In the genomic region with DNA sequence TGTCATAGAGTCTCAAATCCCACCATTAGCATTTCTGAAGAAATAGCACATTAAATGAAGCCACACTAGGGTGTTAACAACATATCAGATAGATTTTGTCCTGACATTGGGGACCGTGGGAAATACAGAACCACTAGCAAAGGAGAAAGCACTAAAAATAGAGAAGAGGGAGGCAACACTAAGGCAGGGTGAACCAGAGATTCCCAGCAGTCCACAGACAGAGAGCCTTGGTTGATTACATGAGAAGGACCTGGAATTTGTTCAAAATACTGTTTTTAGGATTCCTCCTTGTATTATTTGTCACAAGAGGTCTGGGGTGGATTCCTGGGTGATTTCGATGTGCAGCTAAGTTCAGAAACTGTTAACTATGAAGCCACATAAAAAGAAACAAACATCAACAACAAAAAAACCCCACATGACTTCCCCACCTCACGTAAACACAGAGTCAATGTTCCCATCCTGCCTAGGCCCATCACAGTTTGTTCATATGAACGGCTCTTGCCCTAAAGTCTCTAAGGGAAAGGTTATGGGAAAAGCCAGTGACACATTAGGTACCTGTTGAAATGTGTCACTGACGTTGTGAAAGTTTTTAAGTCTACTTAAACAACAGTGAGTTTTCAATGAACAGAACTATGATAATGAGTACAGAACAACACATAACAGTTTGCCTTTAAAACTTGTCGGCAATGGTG, we compare ENCODE assay signal across 12 cellular contexts. TPM values are rescaled to one million over a fixed set of nuclear protein-coding genes. Genes with fewer than 3 reads are reported as not detected.
DNase-seq lines count a peak whose midpoint lies in the region; ATAC-seq and TF ChIP-seq lines count a peak whose summit lies in the region.
"Had no signal": no experiment of that assay in that cellular context is flagged by ENCODE, and none has a peak within 500 bp of the region (broad histone marks: within the 10 kb centered on the region; RNA-seq: fewer than 3 reads in every experiment).

No MANE protein-coding gene starts in this region.

- H3K4me1 Mint-ChIP-seq in WTC11 (peaks cover 22% of the 10 kb centered on the region), MCF 10A (ENCODE audit: insufficient read depth, unreplicated experiment) (no peaks in the 10 kb centered on the region)

- no peaks in the 10 kb centered on the region for H3K79me2 ChIP-seq in DND-41 (ENCODE audit: insufficient read depth, low read length)

- H3K4me2 ChIP-seq in DND-41 (ENCODE audit: insufficient read depth, low read length) = no peak overlapping the region

- H3K36me3 ChIP-seq in DND-41 (ENCODE audit: insufficient read depth, low read length) = no peaks in the 10 kb centered on the region

- H3K4me3 Mint-ChIP-seq in WTC11 (no peak overlapping the region), MCF 10A (ENCODE audit: unreplicated experiment) (no peak overlapping the region)

- H3K27ac Mint-ChIP-seq in WTC11 (peak overlapping the region; percentile 72; the same call in 1 of the 2 replicates), MCF 10A (ENCODE audit: low read depth, unreplicated experiment) (no peak overlapping the region)

- no peaks in the 10 kb centered on the region for H3K27me3 ChIP-seq in DND-41 (ENCODE audit: insufficient read depth, low read length, poor library complexity)

- H3K36me3 Mint-ChIP-seq in WTC11 = no peaks in the 10 kb centered on the region
- H3K36me3 Mint-ChIP-seq in MCF 10A (ENCODE audit: insufficient read depth, unreplicated experiment) = no peaks in the 10 kb centered on the region

- TF ChIP-seq CTCF in DND-41 (IDR thresholded peaks at IDR 0.05; ENCODE audit: borderline replicate concordance, extremely low read depth, low read length, poor library complexity, severe bottlenecking) (no peak), WTC11 (IDR thresholded peaks at IDR 0.05) (no peak), MCF 10A (IDR thresholded peaks at IDR 0.05; ENCODE audit: unreplicated experiment) (no peak)

- peaks cover 10% of the 10 kb centered on the region for H3K4me1 ChIP-seq in DND-41 (ENCODE audit: insufficient read depth, low read length)

- H3K9ac ChIP-seq in DND-41 (ENCODE audit: low read depth, low read length) = no peak overlapping the region

- no peak for DNase-seq in DND-41
- DNase-seq in WTC11 (ENCODE audit: low spot score) = no peak
- no peak for DNase-seq in NCI-H1105 (lab: John Stamatoyannopoulos, UW)
- no peak for DNase-seq in NOMO-1 treated with dmso at 0.1 percent for 144 hours (lab: John Stamatoyannopoulos, UW; ENCODE audit: unreplicated experiment)
- no peak for DNase-seq in D341Med (ENCODE audit: low spot score)
- DNase-seq in MCF 10A (ENCODE audit: unreplicated experiment) = no peak
- DNase-seq: DMS 273 treated with DMSO at 0.1 percent for 48 hours, HCEC 1CT, NCI-H146, SHP77 had no signal

- no peaks in the 10 kb centered on the region for H3K9me3 ChIP-seq in DND-41 (ENCODE audit: insufficient read depth, low read length, severe bottlenecking)

- H3K4me3 ChIP-seq in DND-41 (ENCODE audit: low read depth in 1 of 2, low read length in 2 of 2) = no peak overlapping the region

- H3K27me3 Mint-ChIP-seq in WTC11 (ENCODE audit: low read depth) (no peaks in the 10 kb centered on the region), MCF 10A (ENCODE audit: insufficient read depth, unreplicated experiment) (no peaks in the 10 kb centered on the region)

- BruUV-seq in MCF 10A (replicated peaks; lab: Mats Ljungman, UMichigan) = no TSS peak

- H3K9me3 Mint-ChIP-seq in WTC11 (no peaks in the 10 kb centered on the region), MCF 10A (ENCODE audit: unreplicated experiment) (no peaks in the 10 kb centered on the region)

- no peak overlapping the region for H3K27ac ChIP-seq in DND-41 (ENCODE audit: low read length)

- POLR2A ChIA-PET in WTC11 (lab: Charles Lee) = no interaction called here
- POLR2A ChIA-PET in MCF 10A (lab: Yijun Ruan, JAX) = no interaction called here

- H4K20me1 ChIP-seq in DND-41 (ENCODE audit: insufficient read depth, low read length) = no peaks in the 10 kb centered on the region

- peak overlapping the region; percentile 41 for H2AFZ ChIP-seq in DND-41 (ENCODE audit: low read depth, low read length)

- peak; percentile 61; the same call in 1 of the 3 replicates for ATAC-seq in DND-41 (ENCODE audit: insufficient read depth, low read depth)
- ATAC-seq in GM18861 (IDR thresholded peaks at IDR 0.05; ENCODE audit: unreplicated experiment) = peak; percentile 70
- ATAC-seq in HG02678 (IDR thresholded peaks at IDR 0.05; ENCODE audit: unreplicated experiment) = peak; percentile 85
- peak; percentile 19; the same call in 1 of the 2 replicates for ATAC-seq in WTC11

- CTCF ChIA-PET in WTC11 (lab: Charles Lee) = no interaction called here
- CTCF ChIA-PET in MCF 10A (lab: Yijun Ruan, JAX) = interaction anchor here (0.6 kb wide), 1 partner anchor 297 kb away, joined by 5 read pairs; no protein-coding TSS in a partner anchor

- intact Hi-C loops in MCF 10A (cut with micrococcal nuclease) = no loop called here

TF ChIP-seq in WTC11, 78 proteins besides CTCF, POLR2A, EP300 and RAD21:
- TF ChIP-seq, protein P1, sequence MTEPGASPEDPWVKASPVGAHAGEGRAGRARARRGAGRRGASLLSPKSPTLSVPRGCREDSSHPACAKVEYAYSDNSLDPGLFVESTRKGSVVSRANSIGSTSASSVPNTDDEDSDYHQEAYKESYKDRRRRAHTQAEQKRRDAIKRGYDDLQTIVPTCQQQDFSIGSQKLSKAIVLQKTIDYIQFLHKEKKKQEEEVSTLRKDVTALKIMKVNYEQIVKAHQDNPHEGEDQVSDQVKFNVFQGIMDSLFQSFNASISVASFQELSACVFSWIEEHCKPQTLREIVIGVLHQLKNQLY (CRISPR knock-in tag; IDR thresholded peaks at IDR 0.05) = no peak
- TF ChIP-seq ETV6 (CRISPR knock-in tag; IDR thresholded peaks at IDR 0.05) (no peak), SP1 (CRISPR knock-in tag; conservative IDR thresholded peaks at IDR 0.05) (no peak), FOXP1 (CRISPR knock-in tag; IDR thresholded peaks at IDR 0.05; ENCODE audit: borderline replicate concordance) (no peak), KAT7 (CRISPR knock-in tag; IDR thresholded peaks at IDR 0.05; ENCODE audit: borderline replicate concordance) (no peak), CBFB (CRISPR knock-in tag; IDR thresholded peaks at IDR 0.05; ENCODE audit: low read depth) (no peak), ELF4 (CRISPR knock-in tag; IDR thresholded peaks at IDR 0.05; ENCODE audit: low read depth) (no peak)

RNA-seq across cellular contexts. Expression of a gene that starts 23.6 kb away (rescaled TPM):
- total RNA-seq in WTC11 (2021) (84.6 to 98.5 TPM (median 84.7 TPM) in 3 replicates), MCF 10A (2022) (60.2 and 69.3 TPM in 2 replicates)

RNA-seq across cellular contexts. Expression of a gene that starts 38.9 kb away (rescaled TPM):
- total RNA-seq in WTC11 (2021) (26.1 to 28.6 TPM (median 28.0 TPM) in 3 replicates), MCF 10A (2022) (16.1 and 19.9 TPM in 2 replicates)

Comparison
In these comparisons a context has a peak if more than half of its experiments do, and no peak if none do; other contexts are left out.
1. ATAC-seq: peak in every context shown above with its lines; median percentile 85 in HG02678; 70 in GM18861; 61 in DND-41; 19 in WTC11.